In genomic region chr13:40609972-40610726, GRCh38 we compare ENCODE assay signal across 14 cellular contexts. TPM values are rescaled to one million over a fixed set of nuclear protein-coding genes. Genes with fewer than 3 reads are reported as not detected.
DNase-seq lines count a peak whose midpoint lies in the region; ATAC-seq and TF ChIP-seq lines count a peak whose summit lies in the region.
"Had no signal": no experiment of that assay in that cellular context is flagged by ENCODE, and none has a peak within 500 bp of the region (broad histone marks: within the 10 kb centered on the region; RNA-seq: fewer than 3 reads in every experiment).

No MANE protein-coding gene starts in this region.

- H3K9me3 Mint-ChIP-seq in CD8-positive, alpha-beta memory T cell = no peaks in the 10 kb centered on the region

- H3K4me1 Mint-ChIP-seq in CD8-positive, alpha-beta memory T cell = peaks cover 81 to 99% (median 94%) of the 10 kb centered on the region in 3 donors

- no peak overlapping the region for H3K4me2 ChIP-seq in osteoblast (ENCODE audit: insufficient read depth, low read length)

- H3K36me3 Mint-ChIP-seq in CD8-positive, alpha-beta memory T cell = peaks cover 0 to 6% (median 4%) of the 10 kb centered on the region in 3 donors

- no peak overlapping the region for H3K27ac ChIP-seq in CD8-positive, alpha-beta memory T cell (ENCODE audit: low read depth, low read length)
- H3K27ac ChIP-seq in osteoblast (ENCODE audit: low read depth, low read length) = no peak overlapping the region
- H3K27ac ChIP-seq: C4-2B, HL-60, VCaP had no signal

- H3K27me3 ChIP-seq in CD8-positive, alpha-beta memory T cell (ENCODE audit: insufficient read depth, low read length, poor library complexity, severe bottlenecking) = no peaks in the 10 kb centered on the region
- no peaks in the 10 kb centered on the region for H3K27me3 ChIP-seq in osteoblast (ENCODE audit: insufficient read depth, low read length)

- H3K4me3 ChIP-seq in CD8-positive, alpha-beta memory T cell (ENCODE audit: low read length) = no peak overlapping the region
- no peak overlapping the region for H3K4me3 ChIP-seq in osteoblast (ENCODE audit: insufficient read depth, low read length)

- POLR2A ChIA-PET in CD8-positive, alpha-beta memory T cell (lab: Charles Lee) = no interaction called here

- no peak overlapping the region for H3K4me3 Mint-ChIP-seq in CD8-positive, alpha-beta memory T cell

- H2AFZ ChIP-seq in osteoblast (ENCODE audit: low read length) = no peak overlapping the region

- no peaks in the 10 kb centered on the region for H3K9me3 ChIP-seq in CD8-positive, alpha-beta memory T cell (ENCODE audit: low read length)
- H3K9me3 ChIP-seq in osteoblast (ENCODE audit: low read depth, low read length) = no peaks in the 10 kb centered on the region

- ATAC-seq in HG03039 (IDR thresholded peaks at IDR 0.05; ENCODE audit: unreplicated experiment) (no peak), HG03571 (IDR thresholded peaks at IDR 0.05; ENCODE audit: unreplicated experiment) (no peak), GM21423 (IDR thresholded peaks at IDR 0.05; ENCODE audit: unreplicated experiment) (no peak)

- no peaks in the 10 kb centered on the region for H3K36me3 ChIP-seq in CD8-positive, alpha-beta memory T cell (ENCODE audit: insufficient read depth, low read length)
- H3K36me3 ChIP-seq in osteoblast (ENCODE audit: insufficient read depth, low read length) = no peaks in the 10 kb centered on the region

- DNase-seq in CD8-positive, alpha-beta memory T cell = no peak
- DNase-seq in NCI-H1694 treated with DMSO at 0.1 percent for 48 hours (lab: John Stamatoyannopoulos, UW) = peak; percentile 68
- DNase-seq in dermis blood vessel endothelial cell = peak; percentile 89
- DNase-seq in osteoblast (ENCODE audit: insufficient read length, low spot score, missing footprints) = peak; percentile 21
- no peak for DNase-seq in NCI-H524 (lab: John Stamatoyannopoulos, UW)
- DNase-seq: H7; NCI-H2107; stimulated activated CD4-positive, alpha-beta T cell treated with anti-CD3 and anti-CD28 coated beads, Interleukin-2, amount 100 ng/mL, for 48 hours had no signal

- CTCF ChIA-PET in CD8-positive, alpha-beta memory T cell (lab: Charles Lee) = no interaction called here

- TF ChIP-seq CTCF in osteoblast (IDR thresholded peaks at IDR 0.05; ENCODE audit: extremely low read depth, low read depth, low read length) = no peak

- peaks cover 94% of the 10 kb centered on the region for H3K4me1 ChIP-seq in CD8-positive, alpha-beta memory T cell (ENCODE audit: insufficient read depth, low read length)
- H3K4me1 ChIP-seq in osteoblast (ENCODE audit: insufficient read depth, low read length) = peaks cover 2% of the 10 kb centered on the region

- peak overlapping the region; percentile 19 to 97 (median 68) for H3K27ac Mint-ChIP-seq in CD8-positive, alpha-beta memory T cell

- no peaks in the 10 kb centered on the region for H3K27me3 Mint-ChIP-seq in CD8-positive, alpha-beta memory T cell

- peaks cover 27% of the 10 kb centered on the region for H3K79me2 ChIP-seq in osteoblast (ENCODE audit: insufficient read depth, low read length)

- H4K20me1 ChIP-seq in osteoblast (ENCODE audit: insufficient read depth, low read length) = peaks cover 2% of the 10 kb centered on the region

RNA-seq across cellular contexts. Expression of gene FOXO1, which starts 56.3 kb away (rescaled TPM):
- 10 to 100 TPM; 32.6 to 32.9 TPM for total RNA-seq in CD8-positive, alpha-beta memory T cell
- 56.2 TPM for polyA plus RNA-seq in CD8-positive, alpha-beta memory T cell
- 35.4 and 60.4 TPM in 2 replicates for total RNA-seq in dermis blood vessel endothelial cell
- total RNA-seq in osteoblast = 7.4 and 7.6 TPM in 2 replicates

Comparison
In these comparisons a context has a peak if more than half of its experiments do, and no peak if none do; other contexts are left out.
1. DNase-seq: peak in NCI-H1694 treated with DMSO at 0.1 percent for 48 hours (single experiment), dermis blood vessel endothelial cell (single experiment) and osteoblast (single experiment); none in CD8-positive, alpha-beta memory T cell (0 of 5) and NCI-H524 (0 of 2).